Comparison of ENCODE assay signal across 21 cellular contexts in the genomic region with DNA sequence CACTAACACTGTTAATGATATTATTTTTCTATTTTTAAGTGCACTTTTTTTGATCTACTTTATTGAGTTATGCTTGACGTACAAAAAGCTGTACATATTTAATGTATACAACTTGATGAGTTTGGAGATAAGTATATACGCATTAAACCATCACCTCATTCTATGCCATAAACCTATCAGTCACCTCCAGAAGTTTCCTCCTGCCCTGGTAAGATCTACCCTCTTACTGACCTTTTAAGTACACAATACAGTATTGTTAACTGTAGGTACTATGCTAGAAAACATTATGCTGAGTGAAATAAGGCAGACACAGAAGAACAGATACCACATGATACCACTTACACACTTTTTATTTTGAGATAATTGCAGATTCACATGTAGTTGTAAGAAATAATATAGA.
"Had no signal": no experiment of that assay in that cellular context is flagged by ENCODE, and none has a peak within 500 bp of the region (broad histone marks: within the 10 kb centered on the region; RNA-seq: fewer than 3 reads in every experiment).

No MANE protein-coding gene starts in this region.

- H3K4me3 ChIP-seq: dorsolateral prefrontal cortex, gastrocnemius medialis, heart right ventricle, left ventricle myocardium inferior, lower lobe of right lung, neural progenitor cell, ovary had no signal

- H3K4me2 ChIP-seq: neural progenitor cell had no signal

- H3K4me1 ChIP-seq: gastrocnemius medialis, heart right ventricle, left ventricle myocardium inferior, lower lobe of right lung, neural progenitor cell had no signal

- H3K36me3 ChIP-seq: gastrocnemius medialis, left ventricle myocardium inferior, lower lobe of right lung, neural progenitor cell, ovary had no signal

- H3K27ac ChIP-seq: dorsolateral prefrontal cortex, gastrocnemius medialis, heart right ventricle, left ventricle myocardium inferior, lower lobe of right lung, neural progenitor cell, ovary had no signal

- H3K27me3 ChIP-seq: gastrocnemius medialis, neural progenitor cell, ovary had no signal

- H3K9ac ChIP-seq: neural progenitor cell had no signal

- H2AFZ ChIP-seq: neural progenitor cell had no signal

- DNase-seq: cortex of kidney; dorsolateral prefrontal cortex; effector CD8-positive, alpha-beta T cell; gastrocnemius medialis; heart right ventricle; hypothalamus; islet precursor cell; left ventricle myocardium inferior; lower lobe of right lung; nucleus accumbens; ovary; right cardiac atrium; small intestine; stimulated activated CD4-positive, alpha-beta T cell treated with anti-CD3 and anti-CD28 coated beads, Interleukin-12 subunit alpha, Interleukin-12 subunit beta, amount 100 ng/mL, for 4 hours; stimulated activated CD4-positive, alpha-beta T cell treated with anti-CD3 and anti-CD28 coated beads, Interleukin-2, amount 100 ng/mL, for 48 hours; stimulated activated naive CD4-positive, alpha-beta T cell treated with Interleukin-2 at 50 U/mL for 16 hours; trophoblast cell had no signal

- FAIRE-seq: small intestine, urothelium cell line had no signal

- H3K9me3 ChIP-seq: gastrocnemius medialis, heart right ventricle, left ventricle myocardium inferior, lower lobe of right lung, ovary had no signal

- ATAC-seq: esophagus mucosa; gastrocnemius medialis; heart right ventricle; lower lobe of right lung; natural killer cell treated with Interleukin-12 subunit alpha and Interleukin-12 subunit beta and Interleukin-15 and Interleukin-18, amount 100 ng/mL, for 72 hours; right cardiac atrium had no signal
